28 cellular contexts compared by ENCODE assay signal in genomic region chr7:70104243-70104642, GRCh38.
"Had no signal": no experiment of that assay in that cellular context is flagged by ENCODE, and none has a peak within 500 bp of the region (broad histone marks: within the 10 kb centered on the region; RNA-seq: fewer than 3 reads in every experiment).

No MANE protein-coding gene starts in this region.

- H3K79me2 ChIP-seq: parathyroid adenoma had no signal

- H3K27me3 ChIP-seq: adrenal gland, cardiac muscle cell, esophagus muscularis mucosa, foreskin keratinocyte, heart left ventricle, neural progenitor cell, sigmoid colon, uterus had no signal

- DNase-seq: activated B cell treated with CpG ODN at 0.5 μM for 24 hours; activated CD8-positive, alpha-beta memory T cell treated with anti-CD3 and anti-CD28 coated beads, Interleukin-2, amount 10 ng/mL, durations not matched to agents 7 days and 5 days; activated CD8-positive, alpha-beta T cell treated with anti-CD3 and anti-CD28 coated beads, Interleukin-2, amount 10 ng/mL, durations not matched to agents 7 days and 5 days; activated naive CD4-positive, alpha-beta T cell treated with Interleukin-2 at 50 U/mL for 16 hours; activated T-cell treated with anti-CD3 and anti-CD28 coated beads, Interleukin-2, amount 50 U/mL, for 48 hours; adrenal gland; aorta; cerebellar nuclear complex; cortex of kidney; effector memory CD8-positive, alpha-beta T cell; foreskin keratinocyte; heart left ventricle; hypothalamus; midbrain; naive thymus-derived CD4-positive, alpha-beta T cell; occipital lobe; psoas muscle; sigmoid colon; small intestine; stimulated activated CD4-positive, alpha-beta T cell treated with anti-CD3 and anti-CD28 coated beads, Interleukin-4, amount 100 ng/mL, for 24 hours; T-helper 1 cell; uterus had no signal

- H3K9ac ChIP-seq: neural progenitor cell, parathyroid adenoma had no signal

- H3K9me3 ChIP-seq: adrenal gland, esophagus muscularis mucosa, heart left ventricle, psoas muscle, sigmoid colon, thoracic aorta, uterus had no signal

- H3K4me1 ChIP-seq: foreskin keratinocyte, parathyroid adenoma, psoas muscle, uterus had no signal

- FAIRE-seq: endothelial cell of umbilical vein, small intestine had no signal

- H3K4me2 ChIP-seq: neural progenitor cell had no signal

- H3K36me3 ChIP-seq: adrenal gland, cardiac muscle cell, esophagus muscularis mucosa, heart left ventricle, neural progenitor cell, sigmoid colon, thoracic aorta had no signal

- H3K4me3 ChIP-seq: adrenal gland, cardiac muscle cell, esophagus muscularis mucosa, heart left ventricle, neural progenitor cell, psoas muscle, sigmoid colon, thoracic aorta, uterus had no signal

- H3K27ac ChIP-seq: adrenal gland, cardiac muscle cell, esophagus muscularis mucosa, foreskin keratinocyte, heart left ventricle, neural progenitor cell, parathyroid adenoma, psoas muscle, sigmoid colon, thoracic aorta, uterus had no signal

- H2AFZ ChIP-seq: neural progenitor cell, parathyroid adenoma had no signal
